In the genomic region with DNA sequence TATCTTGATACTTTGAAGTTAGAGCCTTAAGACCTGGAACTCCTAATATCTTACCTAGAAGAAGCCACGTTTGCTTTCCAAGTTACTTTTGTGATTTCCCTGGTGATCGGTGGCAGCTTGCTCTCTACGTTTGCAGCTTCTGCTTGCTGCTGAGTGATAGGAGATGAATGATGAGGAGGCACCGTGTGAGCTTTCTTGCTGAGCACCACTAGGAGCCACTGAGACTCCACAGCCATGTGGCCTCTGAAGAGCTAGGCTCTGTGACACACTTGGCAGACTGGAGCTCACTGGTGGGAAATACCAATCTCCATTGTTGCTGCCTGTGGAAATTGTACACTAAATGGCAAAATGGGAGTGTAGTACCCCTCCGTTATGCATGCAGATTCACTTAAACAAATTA, we compare ENCODE assay signal across 2 cellular contexts.
TF ChIP-seq lines count a peak whose summit lies in the region.

No MANE protein-coding gene starts in this region.

TF ChIP-seq in HEK293, 187 proteins besides CTCF, POLR2A, EP300 and RAD21 (continued from another document):
- TF ChIP-seq, protein P1, sequence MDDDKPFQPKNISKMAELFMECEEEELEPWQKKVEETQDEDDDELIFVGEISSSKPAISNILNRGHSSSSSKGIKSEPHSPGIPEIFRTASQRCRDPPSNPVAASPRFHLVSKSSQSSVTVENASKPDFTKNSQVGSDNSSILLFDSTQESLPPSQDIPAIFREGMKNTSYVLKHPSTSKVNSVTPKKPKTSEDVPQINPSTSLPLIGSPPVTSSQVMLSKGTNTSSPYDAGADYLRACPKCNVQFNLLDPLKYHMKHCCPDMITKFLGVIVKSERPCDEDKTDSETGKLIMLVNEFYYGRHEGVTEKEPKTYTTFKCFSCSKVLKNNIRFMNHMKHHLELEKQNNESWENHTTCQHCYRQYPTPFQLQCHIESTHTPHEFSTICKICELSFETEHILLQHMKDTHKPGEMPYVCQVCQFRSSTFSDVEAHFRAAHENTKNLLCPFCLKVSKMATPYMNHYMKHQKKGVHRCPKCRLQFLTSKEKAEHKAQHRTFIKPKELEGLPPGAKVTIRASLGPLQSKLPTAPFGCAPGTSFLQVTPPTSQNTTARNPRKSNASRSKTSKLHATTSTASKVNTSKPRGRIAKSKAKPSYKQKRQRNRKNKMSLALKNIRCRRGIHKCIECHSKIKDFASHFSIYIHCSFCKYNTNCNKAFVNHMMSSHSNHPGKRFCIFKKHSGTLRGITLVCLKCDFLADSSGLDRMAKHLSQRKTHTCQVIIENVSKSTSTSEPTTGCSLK (tag by site-specific recombination; IDR thresholded peaks at IDR 0.05) = no peak
- TF ChIP-seq ZNF23 (tag by site-specific recombination; IDR thresholded peaks at IDR 0.05; ENCODE audit: borderline replicate concordance) (no peak), ZNF670 (tag by site-specific recombination; IDR thresholded peaks at IDR 0.05; ENCODE audit: low read depth) (no peak), ZXDB (tag by site-specific recombination; IDR thresholded peaks at IDR 0.05) (no peak), ZIC2 (tag by site-specific recombination; IDR thresholded peaks at IDR 0.05) (0 out of 2 replicates have a peak, but pooled peaks have one; percentile 28), ZNF585B (tag by site-specific recombination; IDR thresholded peaks at IDR 0.05) (no peak)

TF ChIP-seq in K562, 482 proteins besides CTCF, POLR2A, EP300 and RAD21 (continued from another document):
- TF ChIP-seq, protein P2, sequence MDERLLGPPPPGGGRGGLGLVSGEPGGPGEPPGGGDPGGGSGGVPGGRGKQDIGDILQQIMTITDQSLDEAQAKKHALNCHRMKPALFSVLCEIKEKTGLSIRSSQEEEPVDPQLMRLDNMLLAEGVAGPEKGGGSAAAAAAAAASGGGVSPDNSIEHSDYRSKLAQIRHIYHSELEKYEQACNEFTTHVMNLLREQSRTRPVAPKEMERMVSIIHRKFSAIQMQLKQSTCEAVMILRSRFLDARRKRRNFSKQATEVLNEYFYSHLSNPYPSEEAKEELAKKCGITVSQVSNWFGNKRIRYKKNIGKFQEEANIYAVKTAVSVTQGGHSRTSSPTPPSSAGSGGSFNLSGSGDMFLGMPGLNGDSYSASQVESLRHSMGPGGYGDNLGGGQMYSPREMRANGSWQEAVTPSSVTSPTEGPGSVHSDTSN (CRISPR knock-in tag; IDR thresholded peaks at IDR 0.05; ENCODE audit: low read depth) = no peak
- TF ChIP-seq, protein P2 (tag; conservative IDR thresholded peaks at IDR 0.05; ENCODE audit: low read depth) = peak; percentile 77
- no peak for TF ChIP-seq TRIM25 (IDR thresholded peaks at IDR 0.05; ENCODE audit: borderline replicate concordance)
